Comparison of ENCODE assay signal across 9 cellular contexts in the genomic region with DNA sequence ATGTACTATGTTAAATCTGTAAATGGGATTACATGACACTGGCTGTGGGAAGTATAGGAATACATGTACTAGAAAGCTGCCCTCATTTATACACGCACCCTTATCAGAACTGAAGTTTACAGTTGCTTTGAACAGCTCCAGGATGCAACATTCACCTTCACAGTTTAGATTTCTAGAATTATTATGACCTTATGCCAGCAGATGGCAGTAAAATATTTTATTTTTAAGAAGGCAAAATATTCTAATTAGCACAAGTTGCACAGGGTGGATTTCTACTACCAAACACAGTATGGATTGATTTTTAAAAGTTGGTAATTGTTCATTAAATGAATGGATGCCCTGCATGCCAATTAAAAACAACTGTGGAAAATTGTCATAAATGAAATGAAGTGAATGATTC.
A peak's percentile ranks its signal among the peaks of the same experiment; 100 is the strongest.
DNase-seq lines count a peak whose midpoint lies in the region; ATAC-seq, FAIRE-seq and TF ChIP-seq lines count a peak whose summit lies in the region.
"Had no signal": no experiment of that assay in that cellular context is flagged by ENCODE, and none has a peak within 500 bp of the region (broad histone marks: within the 10 kb centered on the region; RNA-seq: fewer than 3 reads in every experiment).

No MANE protein-coding gene starts in this region.

- H4K91ac ChIP-seq in H1 (replicated peaks; ENCODE audit: insufficient read length, low read length) = no peak overlapping the region

- H3K23me2 ChIP-seq in H1 (ENCODE audit: low read depth, low read length) = no peaks in the 10 kb centered on the region

- intact Hi-C loops in natural killer cell (cut with micrococcal nuclease) = no loop called here

- POLR2A ChIA-PET in H1 (lab: Charles Lee; ENCODE audit: partially characterized antibody) = no interaction called here

- no peaks in the 10 kb centered on the region for H3K36me3 ChIP-seq in H1 (ENCODE audit: control insufficient read depth in 2 of 4, insufficient read depth in 4 of 4, low read length in 3 of 4)

- DNase-seq in A172 (ENCODE audit: low spot score) (peak; percentile 17), NCI-H345 treated with DMSO at 0.1 percent for 48 hours (lab: John Stamatoyannopoulos, UW; ENCODE audit: unreplicated experiment) (peak; percentile 12), H1 (ENCODE audit: low read depth in 1 of 2, low spot score in 2 of 2) (no peak), immature natural killer cell (no peak), natural killer cell (no peak)
- no peak for DNase-seq in activated naive CD4-positive, alpha-beta T cell treated with Interleukin-2 at 50 U/mL for 16 hours

- no peak overlapping the region for H2BK20ac ChIP-seq in H1 (ENCODE audit: low read length)

- no peak overlapping the region for H3K4me2 ChIP-seq in H1 (ENCODE audit: insufficient read depth in 1 of 2, low read depth in 2 of 2, low read length in 2 of 2)

- no peak overlapping the region for H4K8ac ChIP-seq in H1 (ENCODE audit: extremely low read depth, insufficient read depth, low read length)

- H3K27me3 ChIP-seq in H1 (replicated peaks in 1 of 4; ENCODE audit: control insufficient read depth in 3 of 4, extremely low read depth in 1 of 4, insufficient read depth in 3 of 4, low read length in 3 of 4) = no peaks in the 10 kb centered on the region

- H2BK12ac ChIP-seq in H1 (ENCODE audit: low read depth, low read length) = no peak overlapping the region

- TF ChIP-seq POLR2A in H1 (IDR thresholded peaks at IDR 0.05; ENCODE audit: control extremely low read depth in 1 of 2, low read depth in 2 of 2, low read length in 2 of 2) = no peak

- no peak overlapping the region for H3K23ac ChIP-seq in H1 (ENCODE audit: insufficient read length)

- no peak overlapping the region for H2BK15ac ChIP-seq in H1 (ENCODE audit: low read length)

- H3K36me3 Mint-ChIP-seq in immature natural killer cell (no peaks in the 10 kb centered on the region), natural killer cell (no peaks in the 10 kb centered on the region)

- 92% methylated on average over 1 of the region's 1 CpG; no CpG with 5 or more reads in 1 of the 2 experiments for WGBS in H1 (ENCODE audit: extremely low coverage in 1 of 2, insufficient coverage in 1 of 2, insufficient read length in 1 of 2, insufficient replicate concordance in 2 of 2, low coverage in 1 of 2, low lambda C conversion rate in 2 of 2, missing lambda C conversion rate in 1 of 2), 2 experiments

- ATAC-seq in GM19351 (IDR thresholded peaks at IDR 0.05; ENCODE audit: unreplicated experiment) (peak; percentile 59), HG03521 (IDR thresholded peaks at IDR 0.05; ENCODE audit: unreplicated experiment) (no peak), natural killer cell (no peak)

- H3K79me2 ChIP-seq in H1 (ENCODE audit: control insufficient read depth in 1 of 2, insufficient read depth in 2 of 2, low read length in 2 of 2) = no peaks in the 10 kb centered on the region

- no peak overlapping the region for H3K4me3 ChIP-seq in H1 (ENCODE audit: extremely low read depth in 1 of 4, insufficient read depth in 2 of 4, low read depth in 3 of 4, low read length in 4 of 4)

- H4K5ac ChIP-seq in H1 (ENCODE audit: insufficient read length, low read depth, low read length) = no peak overlapping the region

- H2AFZ ChIP-seq in H1 (ENCODE audit: low read length) = no peak overlapping the region

- no peaks in the 10 kb centered on the region for H3K27me3 Mint-ChIP-seq in immature natural killer cell (ENCODE audit: low read depth in 3 of 3)
- H3K27me3 Mint-ChIP-seq in natural killer cell (ENCODE audit: low read depth in 2 of 2) = no peaks in the 10 kb centered on the region

- H3K18ac ChIP-seq in H1 (ENCODE audit: extremely low read depth, low read length) = no peak overlapping the region

- TF ChIP-seq EP300 in H1 (IDR thresholded peaks at IDR 0.05; ENCODE audit: borderline replicate concordance in 1 of 2, low read depth in 2 of 2, low read length in 2 of 2) = no peak

- H3K9me3 ChIP-seq in H1 (ENCODE audit: insufficient read depth in 2 of 2, low read depth in 1 of 2, low read length in 1 of 2) = no peaks in the 10 kb centered on the region

- H3K56ac ChIP-seq in H1 (replicated peaks; ENCODE audit: insufficient read length, low read depth, low read length) = no peak overlapping the region

- no peak overlapping the region for H2BK120ac ChIP-seq in H1 (replicated peaks; ENCODE audit: low read depth, low read length)

- H3K9me3 Mint-ChIP-seq in immature natural killer cell = no peaks in the 10 kb centered on the region
- H3K9me3 Mint-ChIP-seq in natural killer cell = no peaks in the 10 kb centered on the region
- H3K9me3 Mint-ChIP-seq: stimulated activated naive CD8-positive, alpha-beta T cell treated with anti-CD3 and anti-CD28 coated beads, Interleukin-15, Interleukin-2, amounts not matched to agents 100 ng/mL and 50 ng/mL, for 24 hours had no signal

- no peak overlapping the region for H2BK5ac ChIP-seq in H1 (ENCODE audit: low read depth, low read length)

- H2AK5ac ChIP-seq in H1 (ENCODE audit: low read depth, low read length) = no peak overlapping the region

- H4K20me1 ChIP-seq in H1 (replicated peaks in 1 of 2; ENCODE audit: control insufficient read depth in 1 of 2, insufficient read depth in 2 of 2, low read length in 2 of 2) = no peaks in the 10 kb centered on the region

- no peak overlapping the region for H3K9ac ChIP-seq in H1 (replicated peaks in 1 of 4; ENCODE audit: extremely low read depth in 1 of 4, low read depth in 3 of 4, low read length in 3 of 4)

- no peak overlapping the region for H3K4ac ChIP-seq in H1 (replicated peaks; ENCODE audit: insufficient read length, low read depth, low read length)

- H3K79me1 ChIP-seq in H1 (ENCODE audit: low read depth, low read length) = no peaks in the 10 kb centered on the region

- no peak for TF ChIP-seq CTCF in H1 (IDR thresholded peaks at IDR 0.05; ENCODE audit: control extremely low read depth in 1 of 3, insufficient read depth in 1 of 3, low read depth in 1 of 3, low read length in 3 of 3)
- no peak for TF ChIP-seq CTCF in natural killer cell (IDR thresholded peaks at IDR 0.05)

- H3K27ac Mint-ChIP-seq in immature natural killer cell = no peak overlapping the region
- H3K27ac Mint-ChIP-seq in natural killer cell = no peak overlapping the region
- H3K27ac Mint-ChIP-seq: stimulated activated naive CD8-positive, alpha-beta T cell treated with anti-CD3 and anti-CD28 coated beads, Interleukin-15, Interleukin-2, amounts not matched to agents 100 ng/mL and 50 ng/mL, for 24 hours had no signal

- no peak overlapping the region for H3K27ac ChIP-seq in H1 (ENCODE audit: low read depth, low read length)

- peak; percentile 12 to 21; a peak in 2 of 4 replicates for TF ChIP-seq RAD21 in H1 (IDR thresholded peaks at IDR 0.05 in 1 of 2, conservative IDR thresholded peaks at IDR 0.05 in 1 of 2; ENCODE audit: low read depth in 2 of 2, low read length in 2 of 2)

- H3K4me3 Mint-ChIP-seq in immature natural killer cell = no peak overlapping the region
- no peak overlapping the region for H3K4me3 Mint-ChIP-seq in natural killer cell
- H3K4me3 Mint-ChIP-seq: stimulated activated naive CD8-positive, alpha-beta T cell treated with anti-CD3 and anti-CD28 coated beads, Interleukin-15, Interleukin-2, amounts not matched to agents 100 ng/mL and 50 ng/mL, for 24 hours had no signal

- H3K14ac ChIP-seq in H1 (ENCODE audit: insufficient read length) = no peak overlapping the region

- FAIRE-seq in H1 (lab: Jason Lieb, UNC) = no peak

- H3K4me1 Mint-ChIP-seq in immature natural killer cell = no peaks in the 10 kb centered on the region
- H3K4me1 Mint-ChIP-seq in natural killer cell = no peaks in the 10 kb centered on the region

- CTCF ChIA-PET in H1 (lab: Charles Lee; ENCODE audit: partially characterized antibody) = interaction anchor here (0.7 to 2.4 kb wide), 6 partner anchors 8 to 846 kb away, joined by 3 to 9 read pairs (median 3); no protein-coding TSS in a partner anchor

- no peaks in the 10 kb centered on the region for H3K4me1 ChIP-seq in H1 (replicated peaks in 1 of 4; ENCODE audit: control insufficient read depth in 3 of 4, insufficient read depth in 4 of 4, low read length in 3 of 4)

TF ChIP-seq in H1, 55 proteins besides CTCF, POLR2A, EP300 and RAD21:
- no peak for TF ChIP-seq CREB1 (IDR thresholded peaks at IDR 0.05)
- TF ChIP-seq SP4 (IDR thresholded peaks at IDR 0.05; ENCODE audit: low read length) = no peak
- TF ChIP-seq RXRA (IDR thresholded peaks at IDR 0.05; ENCODE audit: insufficient read depth, low read depth, low read length) = no peak
- no peak for TF ChIP-seq SUZ12 (IDR thresholded peaks at IDR 0.05; ENCODE audit: low read length)
- TF ChIP-seq SIN3A (conservative IDR thresholded peaks at IDR 0.05 in 1 of 2, IDR thresholded peaks at IDR 0.05 in 1 of 2; ENCODE audit: low read depth in 1 of 2, low read length in 2 of 2) = no peak
- no peak for TF ChIP-seq JUND (IDR thresholded peaks at IDR 0.05; ENCODE audit: low read length)
- TF ChIP-seq NRF1 (IDR thresholded peaks at IDR 0.05; ENCODE audit: low read depth, low read length) = no peak
- no peak for TF ChIP-seq GABPA (IDR thresholded peaks at IDR 0.05; ENCODE audit: borderline replicate concordance, insufficient read depth, low read length)
- TF ChIP-seq KDM1A (IDR thresholded peaks at IDR 0.05; ENCODE audit: borderline replicate concordance, low read length) = no peak
- TF ChIP-seq SIRT6 (IDR thresholded peaks at IDR 0.05; ENCODE audit: low read length) = no peak
- no peak for TF ChIP-seq RFX5 (IDR thresholded peaks at IDR 0.05; ENCODE audit: borderline replicate concordance, low read depth, low read length)
- no peak for TF ChIP-seq CBX8 (IDR thresholded peaks at IDR 0.05; ENCODE audit: borderline replicate concordance, low read depth, low read length)
- no peak for TF ChIP-seq GTF2F1 (IDR thresholded peaks at IDR 0.05; ENCODE audit: borderline replicate concordance, low read depth, low read length)
- TF ChIP-seq CTBP2 (IDR thresholded peaks at IDR 0.05; ENCODE audit: borderline replicate concordance, insufficient read depth, insufficient read length, low read length) = no peak
- TF ChIP-seq, protein P1, sequence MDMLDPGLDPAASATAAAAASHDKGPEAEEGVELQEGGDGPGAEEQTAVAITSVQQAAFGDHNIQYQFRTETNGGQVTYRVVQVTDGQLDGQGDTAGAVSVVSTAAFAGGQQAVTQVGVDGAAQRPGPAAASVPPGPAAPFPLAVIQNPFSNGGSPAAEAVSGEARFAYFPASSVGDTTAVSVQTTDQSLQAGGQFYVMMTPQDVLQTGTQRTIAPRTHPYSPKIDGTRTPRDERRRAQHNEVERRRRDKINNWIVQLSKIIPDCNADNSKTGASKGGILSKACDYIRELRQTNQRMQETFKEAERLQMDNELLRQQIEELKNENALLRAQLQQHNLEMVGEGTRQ (IDR thresholded peaks at IDR 0.05; ENCODE audit: low read length) = no peak

Comparison
In these comparisons a context has a peak if more than half of its experiments do, and no peak if none do; other contexts are left out.
1. DNase-seq: peak in A172 (single experiment) and NCI-H345 treated with DMSO at 0.1 percent for 48 hours (single experiment); none in H1 (0 of 2), immature natural killer cell (0 of 3), activated naive CD4-positive, alpha-beta T cell treated with Interleukin-2 at 50 U/mL for 16 hours (single experiment) and natural killer cell (single experiment).